22 cellular contexts compared by ENCODE assay signal in the genomic region with DNA sequence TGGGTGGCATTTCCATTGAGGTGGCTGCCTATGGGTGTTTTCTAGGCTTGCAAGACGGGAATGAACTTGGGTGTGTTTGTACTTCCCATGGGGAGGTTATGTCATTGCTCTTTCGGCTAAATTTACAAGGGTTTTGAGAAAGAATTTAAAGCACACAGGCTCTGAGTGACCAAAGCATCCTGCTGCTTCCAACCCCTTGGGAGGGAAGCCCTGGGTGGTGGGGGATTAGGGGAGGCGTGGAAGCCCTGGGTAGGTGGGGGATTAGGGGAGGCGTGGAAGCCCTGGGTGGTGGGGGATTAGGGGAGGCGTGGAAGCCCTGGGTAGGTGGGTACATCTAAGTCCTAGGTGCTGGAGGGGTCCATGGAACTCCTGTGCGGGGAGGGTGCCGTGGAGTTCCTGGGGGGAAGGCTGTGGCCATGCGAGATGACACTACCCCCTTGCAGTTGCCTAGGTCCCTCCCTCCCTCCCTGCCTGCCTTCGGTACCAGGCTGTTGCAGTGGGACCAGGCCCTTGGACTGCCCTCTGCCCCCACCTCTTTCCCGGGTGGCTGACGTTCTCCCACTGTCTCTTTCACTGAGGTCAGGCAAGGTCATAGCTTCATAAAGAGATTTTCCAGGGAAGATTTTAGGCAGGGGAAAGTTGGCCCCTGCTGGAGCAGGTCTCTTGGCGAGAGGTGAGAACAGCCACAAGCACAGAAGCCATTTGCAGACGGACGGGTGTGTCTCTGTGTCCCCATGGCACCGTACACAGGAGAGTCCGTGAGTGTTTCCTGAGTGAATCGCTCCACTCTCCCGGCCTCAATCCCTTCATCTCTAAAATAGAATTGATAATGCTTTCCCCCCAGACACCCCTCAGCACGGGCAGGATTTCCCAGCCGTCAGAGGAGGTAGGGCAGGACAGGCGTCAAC. TPM values are rescaled to one million over a fixed set of nuclear protein-coding genes. Genes with fewer than 3 reads are reported as not detected.
A peak's percentile ranks its signal among the peaks of the same experiment; 100 is the strongest.
DNase-seq lines count a peak whose midpoint lies in the region; ATAC-seq, FAIRE-seq and TF ChIP-seq lines count a peak whose summit lies in the region.
"Had no signal": no experiment of that assay in that cellular context is flagged by ENCODE, and none has a peak within 500 bp of the region (broad histone marks: within the 10 kb centered on the region; RNA-seq: fewer than 3 reads in every experiment).

No MANE protein-coding gene starts in this region.

- H3K27ac ChIP-seq in H1 (ENCODE audit: low read depth, low read length): no peak overlapping the region
- H3K27ac ChIP-seq: A549, Peyer's patch had no signal

- H3K9ac ChIP-seq in NT2/D1 (ENCODE audit: insufficient read length, low read depth) (peak overlapping the region; percentile 32), H1 (replicated peaks in 1 of 4; ENCODE audit: extremely low read depth in 1 of 4, low read depth in 3 of 4, low read length in 3 of 4) (no peak overlapping the region)

- DNase-seq in activated CD8-positive, alpha-beta memory T cell treated with anti-CD3 and anti-CD28 coated beads, Interleukin-2, amount 50 U/mL, for 48 hours: peak; percentile 50
- DNase-seq in activated CD8-positive, alpha-beta memory T cell treated with anti-CD3 and anti-CD28 coated beads for 24 hours: no peak
- DNase-seq in NT2/D1 (ENCODE audit: low read depth, low spot score) (no peak), H1 (ENCODE audit: low read depth in 1 of 2, low spot score in 2 of 2) (no peak), omental fat pad (ENCODE audit: low spot score) (peak; percentile 17), NCI-H2029 treated with DMSO at 0.1 percent for 48 hours (lab: John Stamatoyannopoulos, UW) (no peak)
- no peak for DNase-seq in stimulated activated naive B cell treated with anti-CD40 and anti-IgM and Interleukin-4, amounts not matched to agents 10 μg/mL and 1 μg/mL and 100 μg/mL, for 72 hours
- DNase-seq: COR-L47, DMS153, EL, HFFc6, KG1, NCI-H1092, NCI-H1694, NCI-H345, NCI-H526 treated with DMSO at 0.1 percent for 48 hours had no signal

- no peak overlapping the region; the same call in 1 of the 2 replicates for H2BK12ac ChIP-seq in H1 (ENCODE audit: low read depth, low read length)

- no peak for FAIRE-seq in H1 (lab: Jason Lieb, UNC)
- FAIRE-seq: A549 had no signal

- TF ChIP-seq POLR2A in H1 (IDR thresholded peaks at IDR 0.05; ENCODE audit: control extremely low read depth in 1 of 2, low read depth in 2 of 2, low read length in 2 of 2): no peak

- H3K14ac ChIP-seq in H1 (ENCODE audit: insufficient read length): no peak overlapping the region

- H3K79me1 ChIP-seq in H1 (ENCODE audit: low read depth, low read length): no peaks in the 10 kb centered on the region

- H3K23ac ChIP-seq in H1 (ENCODE audit: insufficient read length): no peak overlapping the region

- H3K4me1 Mint-ChIP-seq in stimulated activated naive B cell treated with anti-CD40 and anti-IgM and Interleukin-4, amounts not matched to agents 10 μg/mL and 1 μg/mL and 100 μg/mL, for 72 hours: peaks cover 30 to 43% of the 10 kb centered on the region in 2 donors

- H3K27me3 ChIP-seq in NT2/D1 (ENCODE audit: insufficient read depth, insufficient read length) (no peaks in the 10 kb centered on the region), H1 (replicated peaks in 1 of 4; ENCODE audit: control insufficient read depth in 3 of 4, extremely low read depth in 1 of 4, insufficient read depth in 3 of 4, low read length in 3 of 4) (no peaks in the 10 kb centered on the region)
- H3K27me3 ChIP-seq: Peyer's patch had no signal

- peak overlapping the region; percentile 88; the same call in 1 of the 2 replicates for H2BK15ac ChIP-seq in H1 (ENCODE audit: low read length)

- H3K18ac ChIP-seq in H1 (ENCODE audit: extremely low read depth, low read length): no peak overlapping the region; the same call in 1 of the 2 replicates

- no peak for TF ChIP-seq CTCF in H1 (IDR thresholded peaks at IDR 0.05; ENCODE audit: control extremely low read depth in 1 of 3, insufficient read depth in 1 of 3, low read depth in 1 of 3, low read length in 3 of 3)
- TF ChIP-seq CTCF in omental fat pad (IDR thresholded peaks at IDR 0.05): no peak

- H2AFZ ChIP-seq in H1 (ENCODE audit: low read length): no peak overlapping the region
- H2AFZ ChIP-seq: GM23338 had no signal

- 90% methylated on average over 19 of the region's 21 CpGs; no CpG with 5 or more reads in 1 of the 2 experiments for WGBS in H1 (ENCODE audit: extremely low coverage in 1 of 2, insufficient coverage in 1 of 2, insufficient read length in 1 of 2, insufficient replicate concordance in 2 of 2, low coverage in 1 of 2, low lambda C conversion rate in 2 of 2, missing lambda C conversion rate in 1 of 2), 2 experiments

- peaks cover 2 to 3% of the 10 kb centered on the region in 2 donors for H3K9me3 Mint-ChIP-seq in stimulated activated naive B cell treated with anti-CD40 and anti-IgM and Interleukin-4, amounts not matched to agents 10 μg/mL and 1 μg/mL and 100 μg/mL, for 72 hours
- H3K9me3 Mint-ChIP-seq: GM23338, HFFc6 had no signal

- no peaks in the 10 kb centered on the region for H3K36me3 Mint-ChIP-seq in stimulated activated naive B cell treated with anti-CD40 and anti-IgM and Interleukin-4, amounts not matched to agents 10 μg/mL and 1 μg/mL and 100 μg/mL, for 72 hours
- H3K36me3 Mint-ChIP-seq: CD14-positive monocyte had no signal

- H4K5ac ChIP-seq in H1 (ENCODE audit: insufficient read length, low read depth, low read length): no peak overlapping the region

- no peak overlapping the region for H3K4me3 ChIP-seq in NT2/D1 (ENCODE audit: insufficient read length, low read depth)
- no peak overlapping the region for H3K4me3 ChIP-seq in H1 (ENCODE audit: extremely low read depth in 1 of 4, insufficient read depth in 2 of 4, low read depth in 3 of 4, low read length in 4 of 4)
- H3K4me3 ChIP-seq: A549, GM23338, Peyer's patch had no signal

- no peak for TF ChIP-seq EP300 in H1 (IDR thresholded peaks at IDR 0.05; ENCODE audit: borderline replicate concordance in 1 of 2, low read depth in 2 of 2, low read length in 2 of 2)

- H3K36me3 ChIP-seq in NT2/D1 (ENCODE audit: insufficient read depth, insufficient read length, low read length) (no peaks in the 10 kb centered on the region), H1 (ENCODE audit: control insufficient read depth in 2 of 4, insufficient read depth in 4 of 4, low read length in 3 of 4) (no peaks in the 10 kb centered on the region)
- H3K36me3 ChIP-seq: Peyer's patch had no signal

- H4K91ac ChIP-seq in H1 (replicated peaks; ENCODE audit: insufficient read length, low read length): no peak overlapping the region

- H2BK20ac ChIP-seq in H1 (ENCODE audit: low read length): no peak overlapping the region

- no peak overlapping the region for H3K27ac Mint-ChIP-seq in stimulated activated naive B cell treated with anti-CD40 and anti-IgM and Interleukin-4, amounts not matched to agents 10 μg/mL and 1 μg/mL and 100 μg/mL, for 72 hours
- H3K27ac Mint-ChIP-seq: CD14-positive monocyte, GM23338, HFFc6 had no signal

- no peak overlapping the region for H3K56ac ChIP-seq in H1 (replicated peaks; ENCODE audit: insufficient read length, low read depth, low read length)

- H3K23me2 ChIP-seq in H1 (ENCODE audit: low read depth, low read length): no peaks in the 10 kb centered on the region; the same call in 1 of the 2 replicates

- peaks cover 7% of the 10 kb centered on the region for H3K4me1 ChIP-seq in NT2/D1 (ENCODE audit: insufficient read depth, insufficient read length)
- peaks cover 0 to 6% (median 4%) of the 10 kb centered on the region in 4 experiments; a peak in 5 of 7 replicates for H3K4me1 ChIP-seq in H1 (replicated peaks in 1 of 4; ENCODE audit: control insufficient read depth in 3 of 4, insufficient read depth in 4 of 4, low read length in 3 of 4)
- H3K4me1 ChIP-seq: A549 had no signal

- no peak overlapping the region; the same call in 1 of the 2 replicates for H4K8ac ChIP-seq in H1 (ENCODE audit: extremely low read depth, insufficient read depth, low read length)

- peaks cover 7 to 9% of the 10 kb centered on the region in 2 donors for H3K27me3 Mint-ChIP-seq in stimulated activated naive B cell treated with anti-CD40 and anti-IgM and Interleukin-4, amounts not matched to agents 10 μg/mL and 1 μg/mL and 100 μg/mL, for 72 hours

- ATAC-seq in omental fat pad (ENCODE audit: low FRiP score) (no peak), HG03045 (IDR thresholded peaks at IDR 0.05; ENCODE audit: unreplicated experiment) (no peak)
- no peak for ATAC-seq in stimulated activated naive B cell treated with anti-CD40 and anti-IgM and Interleukin-4, amounts not matched to agents 10 μg/mL and 1 μg/mL and 100 μg/mL, for 72 hours (replicated peaks)
- ATAC-seq: A549, GM23338 had no signal

- CTCF ChIA-PET in H1 (lab: Charles Lee; ENCODE audit: partially characterized antibody): interaction anchor here (0.6 to 7.4 kb wide), 9 partner anchors 14 to 1741 kb away, joined by 3 to 47 read pairs (median 3); no protein-coding TSS in a partner anchor

- no peak overlapping the region for H3K4me2 ChIP-seq in H1 (ENCODE audit: insufficient read depth in 1 of 2, low read depth in 2 of 2, low read length in 2 of 2)
- H3K4me2 ChIP-seq: A549, GM23338 had no signal

- no peaks in the 10 kb centered on the region for H4K20me1 ChIP-seq in H1 (replicated peaks in 1 of 2; ENCODE audit: control insufficient read depth in 1 of 2, insufficient read depth in 2 of 2, low read length in 2 of 2)

- no peak for TF ChIP-seq RAD21 in H1 (IDR thresholded peaks at IDR 0.05 in 1 of 2, conservative IDR thresholded peaks at IDR 0.05 in 1 of 2; ENCODE audit: low read depth in 2 of 2, low read length in 2 of 2)

- peak overlapping the region; percentile 26; the same call in 1 of the 2 replicates for H2AK5ac ChIP-seq in H1 (ENCODE audit: low read depth, low read length)

- H3K79me2 ChIP-seq in H1 (ENCODE audit: control insufficient read depth in 1 of 2, insufficient read depth in 2 of 2, low read length in 2 of 2): no peaks in the 10 kb centered on the region

- POLR2A ChIA-PET in H1 (lab: Charles Lee; ENCODE audit: partially characterized antibody): no interaction called here

- no peak overlapping the region for H3K4me3 Mint-ChIP-seq in stimulated activated naive B cell treated with anti-CD40 and anti-IgM and Interleukin-4, amounts not matched to agents 10 μg/mL and 1 μg/mL and 100 μg/mL, for 72 hours
- H3K4me3 Mint-ChIP-seq: CD14-positive monocyte, GM23338, HFFc6 had no signal

- no peak overlapping the region for H2BK120ac ChIP-seq in H1 (replicated peaks; ENCODE audit: low read depth, low read length)

- no peak overlapping the region for H3K4ac ChIP-seq in H1 (replicated peaks; ENCODE audit: insufficient read length, low read depth, low read length)

- H3K9me3 ChIP-seq in NT2/D1 (ENCODE audit: insufficient read depth, low read length): no peaks in the 10 kb centered on the region
- H3K9me3 ChIP-seq in H1 (ENCODE audit: insufficient read depth in 2 of 2, low read depth in 1 of 2, low read length in 1 of 2): no peaks in the 10 kb centered on the region
- H3K9me3 ChIP-seq: A549, Peyer's patch had no signal

- no peak overlapping the region for H2BK5ac ChIP-seq in H1 (ENCODE audit: low read depth, low read length)

RNA-seq across cellular contexts. Expression of a gene that starts 19.5 kb away (rescaled TPM):
- total RNA-seq in H1 (2021; fragmentation: NEBNext Ultra II Directional; extraction: Animal tissue kit (Norgen Biotek cat#: 25700)): not detected in 2 replicates
- polyA plus RNA-seq in H1 (2011; rRNA removed): 0.06 and 0.15 TPM in 2 replicates
- polyA plus RNA-seq in H1 (2011; cell fraction: cytosol; rRNA removed): not detected
- 0.06 TPM for polyA plus RNA-seq in H1 (2011; cell fraction: nucleus; rRNA removed)
- polyA plus RNA-seq in H1 (2012, experiment 1 of 2): not detected in 4 replicates
- not detected for polyA plus RNA-seq in H1 (2012, experiment 2 of 2)
- polyA plus RNA-seq in H1 (2013, experiment 1 of 2): 0.06 TPM
- polyA plus RNA-seq in H1 (2013, experiment 2 of 2): 0.09 TPM
- polyA minus RNA-seq in H1 (2011; rRNA and poly(A)+ RNA removed): 0.07 TPM in 1 of 2 replicates, not detected in the other
- polyA minus RNA-seq in H1 (2011; cell fraction: cytosol; rRNA and poly(A)+ RNA removed): not detected
- polyA minus RNA-seq in H1 (2011; cell fraction: nucleus; rRNA and poly(A)+ RNA removed): not detected
- 10 to 100 TPM in 1 of 4 donors, 1 to 10 TPM in 3; 3.0 to 21.4 (median 3.6) TPM for total RNA-seq in omental fat pad
- total RNA-seq: GM23338, HFFc6, M059J had no signal
- polyA plus RNA-seq: A549 had no signal

Comparison
In these comparisons a context has a peak if more than half of its experiments do, and no peak if none do; other contexts are left out.
1. DNase-seq: peak in activated CD8-positive, alpha-beta memory T cell treated with anti-CD3 and anti-CD28 coated beads, Interleukin-2, amount 50 U/mL, for 48 hours (single experiment) and omental fat pad (single experiment); none in activated CD8-positive, alpha-beta memory T cell treated with anti-CD3 and anti-CD28 coated beads for 24 hours (single experiment), NT2/D1 (single experiment), H1 (0 of 2), NCI-H2029 treated with DMSO at 0.1 percent for 48 hours (single experiment) and stimulated activated naive B cell treated with anti-CD40 and anti-IgM and Interleukin-4, amounts not matched to agents 10 μg/mL and 1 μg/mL and 100 μg/mL, for 72 hours (single experiment).